ENCODE assay signal across 10 cellular contexts in the genomic region with DNA sequence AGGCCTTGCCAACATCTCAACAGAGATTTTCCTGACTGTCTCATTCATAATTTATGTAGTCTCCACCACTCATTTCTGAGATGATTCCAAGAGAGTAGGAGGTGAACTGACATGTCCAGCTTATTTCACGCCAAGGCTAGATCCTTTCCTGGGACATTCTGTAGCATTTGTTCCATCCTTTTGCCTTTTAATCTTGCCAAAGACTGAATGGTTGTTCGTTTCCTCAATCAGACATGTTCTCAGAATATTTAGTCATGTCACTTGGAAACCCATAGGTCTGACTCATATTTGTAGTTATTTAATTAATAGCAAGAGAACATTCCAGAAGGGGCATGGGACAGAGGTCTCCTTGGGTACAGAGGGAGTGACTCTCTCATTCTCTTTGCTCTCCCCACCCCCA.
DNase-seq lines count a peak whose midpoint lies in the region; TF ChIP-seq lines count a peak whose summit lies in the region.
"Had no signal": no experiment of that assay in that cellular context is flagged by ENCODE, and none has a peak within 500 bp of the region (broad histone marks: within the 10 kb centered on the region; RNA-seq: fewer than 3 reads in every experiment).

No MANE protein-coding gene starts in this region.

- no peak for TF ChIP-seq POLR2A in stomach (IDR thresholded peaks at IDR 0.05)
- no peak for TF ChIP-seq POLR2A in erythroblast (IDR thresholded peaks at IDR 0.05; ENCODE audit: low read length)

- H3K27ac ChIP-seq in H9 (ENCODE audit: insufficient read length, low read depth, low read length): no peak overlapping the region
- peak overlapping the region; percentile 71 for H3K27ac ChIP-seq in mammary epithelial cell (ENCODE audit: insufficient read depth, low read depth, low read length)
- peak overlapping the region; percentile 50 to 68 for H3K27ac ChIP-seq in right atrium auricular region
- peak overlapping the region in 3 of 5 donors; percentile 37 to 49 (median 37) for H3K27ac ChIP-seq in stomach

- H3K27me3 Mint-ChIP-seq in H9 (ENCODE audit: low read depth): no peaks in the 10 kb centered on the region; the same call in 1 of the 2 replicates
- H3K27me3 Mint-ChIP-seq: CD4-positive, alpha-beta T cell; type B pancreatic cell had no signal

- peaks cover 6 to 25% (median 19%) of the 10 kb centered on the region in 3 experiments; a peak in 6 of 7 replicates for H3K36me3 Mint-ChIP-seq in H9 (ENCODE audit: insufficient read depth in 1 of 3, low read depth in 3 of 3)

- no peak overlapping the region for H2AK5ac ChIP-seq in H9 (ENCODE audit: insufficient read length, low read length)

- no peaks in the 10 kb centered on the region for H4K20me1 ChIP-seq in H9 (ENCODE audit: control insufficient read depth, insufficient read depth, insufficient read length)
- no peaks in the 10 kb centered on the region for H4K20me1 ChIP-seq in mammary epithelial cell (ENCODE audit: insufficient read depth, low read length)

- no peaks in the 10 kb centered on the region for H3K79me1 ChIP-seq in H9 (ENCODE audit: insufficient read depth, low read depth, low read length, poor library complexity, severe bottlenecking)

- no peak overlapping the region for H3K14ac ChIP-seq in H9 (ENCODE audit: insufficient read depth, low read length)

- in situ Hi-C loops in mammary epithelial cell (cut with MboI; ENCODE audit: low sequenced_read_pairs in 2 of 2): no loop called here

- peaks cover 5% of the 10 kb centered on the region; the same call in 1 of the 2 replicates for H3K4me1 ChIP-seq in H9 (ENCODE audit: insufficient read depth, low read length)
- peaks cover 25% of the 10 kb centered on the region for H3K4me1 ChIP-seq in mammary epithelial cell (ENCODE audit: insufficient read depth, low read length)
- peaks cover 0 to 14% of the 10 kb centered on the region in 2 donors for H3K4me1 ChIP-seq in right atrium auricular region
- H3K4me1 ChIP-seq in stomach: peaks cover 0 to 8% (median 5%) of the 10 kb centered on the region in 4 donors

- no peak overlapping the region for H2BK120ac ChIP-seq in H9 (ENCODE audit: low read depth, low read length, poor library complexity, severe bottlenecking)

- H2AFZ ChIP-seq in H9 (ENCODE audit: low read length) (no peak overlapping the region), mammary epithelial cell (ENCODE audit: low read depth, low read length) (peak overlapping the region; percentile 68)

- no peak overlapping the region for H3K23ac ChIP-seq in H9 (ENCODE audit: insufficient read length, low read depth, low read length)

- no peaks in the 10 kb centered on the region for H3K9me3 Mint-ChIP-seq in H9
- H3K9me3 Mint-ChIP-seq: CD4-positive, alpha-beta T cell; type B pancreatic cell had no signal

- H3K4me2 ChIP-seq in H9 (ENCODE audit: insufficient read depth, insufficient read length, low read length) (no peak overlapping the region), mammary epithelial cell (ENCODE audit: insufficient read depth, low read depth, low read length) (peak overlapping the region; percentile 69)

- H3K36me3 ChIP-seq in mammary epithelial cell (ENCODE audit: insufficient read depth, low read length) (no peaks in the 10 kb centered on the region), right atrium auricular region (no peaks in the 10 kb centered on the region), stomach (peaks cover 0 to 42% (median 24%) of the 10 kb centered on the region in 4 donors)

- H3K79me2 ChIP-seq in H9 (ENCODE audit: insufficient read depth, low read length): no peaks in the 10 kb centered on the region
- H3K79me2 ChIP-seq in mammary epithelial cell (ENCODE audit: insufficient read depth, low read length): no peaks in the 10 kb centered on the region

- peaks cover 31 to 34% of the 10 kb centered on the region in 2 experiments for H3K4me1 Mint-ChIP-seq in H9

- H3K9me3 ChIP-seq in H9 (ENCODE audit: control insufficient read depth, low read depth, low read length) (no peaks in the 10 kb centered on the region), mammary epithelial cell (replicated peaks; ENCODE audit: insufficient read depth, low read length) (no peaks in the 10 kb centered on the region), right atrium auricular region (no peaks in the 10 kb centered on the region), stomach (no peaks in the 10 kb centered on the region)

- H3K27ac Mint-ChIP-seq in H9: peak overlapping the region in 2 of 3 experiments; percentile 32 to 42; a peak in 2 of 7 replicates
- H3K27ac Mint-ChIP-seq: CD4-positive, alpha-beta T cell; type B pancreatic cell had no signal

- intact Hi-C loops in mammary epithelial cell (cut with micrococcal nuclease) (no loop called here), stomach (cut with DNase I; ENCODE audit: low total_unique reads) (no loop called here)

- H3K4me3 ChIP-seq in mammary epithelial cell (replicated peaks in 1 of 3; ENCODE audit: insufficient read depth in 1 of 3, low read depth in 2 of 3, low read length in 3 of 3): no peak overlapping the region
- H3K4me3 ChIP-seq in right atrium auricular region: no peak overlapping the region
- no peak overlapping the region for H3K4me3 ChIP-seq in stomach

- no peaks in the 10 kb centered on the region for H3K27me3 ChIP-seq in H9 (ENCODE audit: insufficient read depth, low read length)
- no peaks in the 10 kb centered on the region for H3K27me3 ChIP-seq in mammary epithelial cell (ENCODE audit: insufficient read depth, low read length)
- no peaks in the 10 kb centered on the region for H3K27me3 ChIP-seq in right atrium auricular region
- no peaks in the 10 kb centered on the region for H3K27me3 ChIP-seq in stomach

- H4K8ac ChIP-seq in H9 (replicated peaks; ENCODE audit: insufficient read length, low read depth, low read length): no peak overlapping the region

- H4K91ac ChIP-seq in H9 (ENCODE audit: insufficient read length, low read depth, low read length): no peak overlapping the region

- dilution Hi-C loops in mammary epithelial cell (cut with HindIII; ENCODE audit: low sequenced_read_pairs): no loop called here

- no peak overlapping the region for H3K56ac ChIP-seq in H9 (ENCODE audit: insufficient read length, low read depth, low read length)

- DNase-seq in H9 (no peak), mammary epithelial cell (peak; percentile 49), right atrium auricular region (ENCODE audit: low spot score) (no peak), stomach (no peak), D341Med (ENCODE audit: low spot score) (no peak), DMS114 treated with DMSO at 0.1 percent for 48 hours (lab: John Stamatoyannopoulos, UW; ENCODE audit: unreplicated experiment) (no peak), erythroblast (lab: John Stamatoyannopoulos, UW) (no peak)
- no peak for DNase-seq in activated CD4-positive, CD25-positive, alpha-beta regulatory T cell treated with anti-CD3 and anti-CD28 coated beads, Interleukin-2, amount 50 U/mL, for 72 hours
- DNase-seq: CD4-positive, alpha-beta T cell had no signal

- no peak overlapping the region for H3K18ac ChIP-seq in H9 (ENCODE audit: insufficient read length, low read depth, low read length)

- no TSS peak for BruUV-seq in mammary epithelial cell (replicated peaks; lab: Mats Ljungman, UMichigan)

- H4K5ac ChIP-seq in H9 (ENCODE audit: insufficient read length, low read depth, low read length): no peak overlapping the region

- no peak for TF ChIP-seq EP300 in stomach (IDR thresholded peaks at IDR 0.05)

- H2BK5ac ChIP-seq in H9 (ENCODE audit: insufficient read length, low read length): no peak overlapping the region

- H3T11ph ChIP-seq in H9 (ENCODE audit: low read length): no peak overlapping the region

- H2BK12ac ChIP-seq in H9 (ENCODE audit: insufficient read length, low read depth, low read length): no peak overlapping the region

- no peak for TF ChIP-seq CTCF in H9 (conservative IDR thresholded peaks at IDR 0.05)
- TF ChIP-seq CTCF in mammary epithelial cell (conservative IDR thresholded peaks at IDR 0.05 in 1 of 2, IDR thresholded peaks at IDR 0.05 in 1 of 2; ENCODE audit: extremely low read depth in 1 of 2, insufficient read depth in 1 of 2, low read depth in 1 of 2, low read length in 2 of 2): no peak
- no peak for TF ChIP-seq CTCF in right atrium auricular region (IDR thresholded peaks at IDR 0.05)
- no peak for TF ChIP-seq CTCF in stomach (IDR thresholded peaks at IDR 0.05)

- H3K4ac ChIP-seq in H9 (ENCODE audit: low read depth, low read length): no peak overlapping the region

- H2BK15ac ChIP-seq in H9 (ENCODE audit: low read depth, low read length): no peak overlapping the region

- WGBS in H9 (ENCODE audit: extremely low coverage, insufficient read length, low lambda C conversion rate): no CpG with 5 or more reads among the region's 2 CpGs
- 8% methylated on average over 1 of the region's 2 CpGs for WGBS in mammary epithelial cell (ENCODE audit: low coverage, missing lambda C conversion rate)
- WGBS in stomach, 5 donors: 59 to 78% (median 69%) methylated on average over 2 of the region's 2 CpGs

- H3K23me2 ChIP-seq in H9 (ENCODE audit: insufficient read length, low read depth, low read length, poor library complexity, severe bottlenecking): no peaks in the 10 kb centered on the region

- no peak overlapping the region for H2BK20ac ChIP-seq in H9 (ENCODE audit: low read depth, low read length, poor library complexity, severe bottlenecking)

- no peak overlapping the region for H3K4me3 Mint-ChIP-seq in H9
- H3K4me3 Mint-ChIP-seq: CD4-positive, alpha-beta T cell; type B pancreatic cell had no signal

- no peak overlapping the region for H3K9ac ChIP-seq in H9 (ENCODE audit: extremely low read depth, insufficient read length, low read length)
- no peak overlapping the region for H3K9ac ChIP-seq in mammary epithelial cell (ENCODE audit: insufficient read depth, low read length)

- CTCF ChIA-PET in mammary epithelial cell (lab: Charles Lee; ENCODE audit: low non-redundant PET): no interaction called here
